ENCODE assay signal across 8 cellular contexts in the genomic region with DNA sequence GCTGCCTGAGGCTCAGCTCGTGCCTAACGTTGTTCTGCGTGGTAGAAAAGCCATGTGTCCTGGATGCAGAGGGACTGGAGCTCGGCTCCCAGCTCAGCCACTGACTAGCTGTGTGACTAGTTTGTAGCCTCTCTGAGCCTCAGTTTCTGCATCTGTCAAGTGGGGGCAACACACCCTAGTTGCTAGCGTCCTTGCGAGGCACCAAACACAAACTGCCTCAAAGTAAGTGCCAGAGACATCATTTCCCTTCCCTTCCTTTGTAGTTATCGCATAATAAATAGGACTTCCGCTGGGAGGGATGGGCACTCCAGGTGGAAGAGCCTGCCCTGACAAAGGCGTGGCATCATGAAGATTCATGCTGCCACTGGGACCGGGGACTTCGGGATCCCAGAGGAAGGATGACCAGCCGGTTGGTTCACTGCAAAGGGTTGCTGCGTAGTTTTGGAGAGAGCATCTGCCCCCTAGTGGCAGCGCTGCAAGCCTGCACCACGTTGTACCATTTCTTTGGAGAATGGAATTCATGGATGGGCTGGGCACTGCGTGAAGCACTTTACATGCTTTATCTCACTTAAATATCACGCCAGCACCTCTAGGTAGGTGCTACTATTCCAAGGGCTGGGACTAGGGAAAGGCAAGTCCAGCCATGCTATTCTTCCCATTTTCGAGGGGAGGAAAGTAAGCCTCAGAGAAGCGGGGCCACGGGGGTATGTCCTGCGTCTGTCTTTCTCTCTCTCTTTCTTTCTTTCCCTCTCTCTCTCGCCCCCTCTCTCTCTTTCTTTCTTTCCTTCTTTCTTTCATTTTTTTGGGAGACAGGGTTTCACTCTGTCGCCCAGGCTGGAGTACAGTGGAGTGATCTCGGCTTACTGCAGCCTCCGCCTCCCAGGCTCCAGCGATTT. TPM values are rescaled to one million over a fixed set of nuclear protein-coding genes. Genes with fewer than 3 reads are reported as not detected.
DNase-seq lines count a peak whose midpoint lies in the region; ATAC-seq and TF ChIP-seq lines count a peak whose summit lies in the region.

No MANE protein-coding gene starts in this region.

- H3K9me3 ChIP-seq in IMR-90 (ENCODE audit: control insufficient read depth, insufficient read depth, low read length) (no peaks in the 10 kb centered on the region), PC-9 (ENCODE audit: insufficient read depth, low read depth) (no peaks in the 10 kb centered on the region), thoracic aorta (no peaks in the 10 kb centered on the region)

- H3K79me1 ChIP-seq in IMR-90 (ENCODE audit: low read depth in 1 of 2, low read length in 2 of 2) = no peaks in the 10 kb centered on the region

- BruUV-seq in IMR-90 (replicated peaks; lab: Mats Ljungman, UMichigan) = no TSS peak
- BruUV-seq in PC-9 (replicated peaks; lab: Mats Ljungman, UMichigan) = no TSS peak

- no peak overlapping the region for H3K18ac ChIP-seq in IMR-90 (ENCODE audit: low read depth, low read length)

- H4K20me1 ChIP-seq in IMR-90 (ENCODE audit: insufficient read depth, low read length) (no peaks in the 10 kb centered on the region), PC-9 (ENCODE audit: insufficient read depth) (no peaks in the 10 kb centered on the region)

- POLR2A ChIA-PET in IMR-90 (lab: Charles Lee; ENCODE audit: unreplicated experiment) (no interaction called here), PC-9 (lab: Charles Lee; ENCODE audit: unreplicated experiment) (no interaction called here)

- H3K9me2 ChIP-seq in PC-9 (ENCODE audit: insufficient read depth) = no peaks in the 10 kb centered on the region

- no peak overlapping the region for H3K4ac ChIP-seq in IMR-90 (ENCODE audit: low read depth, low read length)

- H3F3A ChIP-seq in PC-9 (ENCODE audit: insufficient read depth, low read depth) = no peaks in the 10 kb centered on the region

- H2AK9ac ChIP-seq in IMR-90 (replicated peaks; ENCODE audit: low read depth, low read length, poor library complexity) = no peak overlapping the region

- intact Hi-C loops in IMR-90 (cut with micrococcal nuclease) (loop anchor here (1.0 to 5.0 kb wide), 2 partner anchors 44 to 62 kb away; no protein-coding TSS in a partner anchor), PC-9 (cut with micrococcal nuclease; ENCODE audit: unreplicated experiment) (loop anchor here (1.0 kb wide), 1 partner anchor 62 kb away; no protein-coding TSS in a partner anchor)

- H4K91ac ChIP-seq in IMR-90 (ENCODE audit: insufficient read depth, low read depth, low read length) = no peak overlapping the region

- peak overlapping the region; percentile 44; the same call in 1 of the 2 replicates for H2AK5ac ChIP-seq in IMR-90 (ENCODE audit: low read depth, low read length)

- CTCF ChIA-PET in IMR-90 (lab: Yijun Ruan, JAX) (interaction anchor here (0.9 to 5.3 kb wide), 3 partner anchors 59 to 136 kb away, joined by 3 to 50 read pairs (median 8); no protein-coding TSS in a partner anchor), PC-9 (lab: Charles Lee) (no interaction called here)

- in situ Hi-C loops in IMR-90 (cut with MboI; ENCODE audit: low sequenced_read_pairs) = loop anchor here (5.0 kb wide), 1 partner anchor 59 kb away; no protein-coding TSS in a partner anchor

- 67% methylated on average over 7 of the region's 26 CpGs; no CpG with 5 or more reads in 1 of the 2 experiments for WGBS in IMR-90 (ENCODE audit: extremely low coverage in 2 of 2, insufficient read length in 1 of 2), 2 experiments

- TF ChIP-seq RAD21 in IMR-90 (IDR thresholded peaks at IDR 0.05; ENCODE audit: low read length) = peak; percentile 98

- peak; percentile 89 for DNase-seq in AG20443 (ENCODE audit: low spot score)
- DNase-seq in IMR-90 = peak; percentile 67
- DNase-seq in PC-9 = peak; percentile 25 to 67
- DNase-seq in activated T-helper 1 cell treated with Interleukin-2 at 50 U/mL for 16 hours (ENCODE audit: low read depth) = peak; percentile 45
- peak; percentile 44 for DNase-seq in fibroblast of the conjunctiva (ENCODE audit: low read depth)
- peak; percentile 47 for DNase-seq in occipital lobe (lab: John Stamatoyannopoulos, UW)
- no peak for DNase-seq in thoracic aorta (ENCODE audit: low spot score)

- H2AFZ ChIP-seq in IMR-90 (replicated peaks; ENCODE audit: low read length, poor library complexity) (peak overlapping the region; percentile 80), PC-9 (no peak overlapping the region)

- no peaks in the 10 kb centered on the region for H3K9me1 ChIP-seq in IMR-90 (ENCODE audit: insufficient read depth, low read length)

- no peak overlapping the region for H2BK120ac ChIP-seq in IMR-90 (ENCODE audit: low read depth, low read length)

- no peak overlapping the region for H3K4me2 ChIP-seq in IMR-90 (ENCODE audit: low read depth, low read length)
- no peak overlapping the region for H3K4me2 ChIP-seq in PC-9

- 0 out of 2 replicates have a peak overlapping the region, but pooled peaks have one; percentile 20 for H2BK20ac ChIP-seq in IMR-90 (ENCODE audit: low read depth, low read length)

- H3K4me3 ChIP-seq in IMR-90 (ENCODE audit: insufficient read depth, low read depth, low read length) = no peak overlapping the region
- no peak overlapping the region for H3K4me3 ChIP-seq in PC-9
- peak overlapping the region; percentile 19 for H3K4me3 ChIP-seq in thoracic aorta

- H3K14ac ChIP-seq in IMR-90 (replicated peaks; ENCODE audit: low read depth, low read length) = no peak overlapping the region

- no peak overlapping the region for H4K8ac ChIP-seq in IMR-90 (ENCODE audit: low read depth in 2 of 2, low read length in 2 of 2)

- H3K9ac ChIP-seq in IMR-90 (ENCODE audit: low read depth, low read length) = no peak overlapping the region

- H4K5ac ChIP-seq in IMR-90 (ENCODE audit: low read depth, low read length) = no peak overlapping the region

- no peak overlapping the region for H3K56ac ChIP-seq in IMR-90 (ENCODE audit: extremely low read depth, insufficient read depth, low read length)

- H3K27ac ChIP-seq in IMR-90 (ENCODE audit: insufficient read depth, low read length) (no peak overlapping the region), PC-9 (no peak overlapping the region), thoracic aorta (no peak overlapping the region)

- dilution Hi-C loops in IMR-90 (cut with HindIII; ENCODE audit: low sequenced_read_pairs, unreplicated experiment) = no loop called here

- H3K23ac ChIP-seq in IMR-90 (ENCODE audit: low read depth, low read length) = no peak overlapping the region

- ATAC-seq in GM19035 (IDR thresholded peaks at IDR 0.05; ENCODE audit: unreplicated experiment) = peak; percentile 55
- peak; percentile 99 for ATAC-seq in IMR-90 (ENCODE audit: low read depth)
- ATAC-seq in thoracic aorta (ENCODE audit: insufficient number of reproducible peaks, low FRiP score, low read depth) = peak; percentile 77

- TF ChIP-seq POLR2A in IMR-90 (IDR thresholded peaks at IDR 0.05; ENCODE audit: low read depth, low read length) = no peak

- H2BK5ac ChIP-seq in IMR-90 (ENCODE audit: low read depth, low read length, poor library complexity, severe bottlenecking) = no peak overlapping the region

- no peaks in the 10 kb centered on the region for H3K79me2 ChIP-seq in PC-9 (ENCODE audit: low read depth)

- H2BK15ac ChIP-seq in IMR-90 (ENCODE audit: low read depth, low read length) = no peak overlapping the region

- peak; percentile 98 for TF ChIP-seq CTCF in IMR-90 (conservative IDR thresholded peaks at IDR 0.05; ENCODE audit: low read depth, low read length)
- TF ChIP-seq CTCF in PC-9 (conservative IDR thresholded peaks at IDR 0.05) = peak; percentile 87
- peak; percentile 95 for TF ChIP-seq CTCF in thoracic aorta (IDR thresholded peaks at IDR 0.05)

- no peaks in the 10 kb centered on the region for H3K4me1 ChIP-seq in IMR-90 (ENCODE audit: control insufficient read depth, insufficient read depth, low read length)
- no peaks in the 10 kb centered on the region for H3K4me1 ChIP-seq in PC-9 (replicated peaks; ENCODE audit: insufficient read depth)
- H3K4me1 ChIP-seq in thoracic aorta (ENCODE audit: control insufficient read depth in 1 of 2, low read depth in 2 of 2) = peaks cover under 1 to 20% of the 10 kb centered on the region in 2 donors

- H3K27me3 ChIP-seq in IMR-90 (ENCODE audit: control insufficient read depth, insufficient read depth, low read length) = peaks cover 25% of the 10 kb centered on the region
- H3K27me3 ChIP-seq in PC-9 (ENCODE audit: insufficient read depth, low read depth) = no peaks in the 10 kb centered on the region
- no peaks in the 10 kb centered on the region for H3K27me3 ChIP-seq in thoracic aorta (replicated peaks; ENCODE audit: insufficient read depth)

- no peaks in the 10 kb centered on the region for H3K36me3 ChIP-seq in IMR-90 (ENCODE audit: control insufficient read depth, insufficient read depth, low read length)
- H3K36me3 ChIP-seq in PC-9 (ENCODE audit: low read depth) = no peaks in the 10 kb centered on the region
- no peaks in the 10 kb centered on the region for H3K36me3 ChIP-seq in thoracic aorta

TF ChIP-seq in IMR-90, 13 proteins besides CTCF, POLR2A, EP300 and RAD21 (continues in another document):
- peak; percentile 99 for TF ChIP-seq SMC3 (IDR thresholded peaks at IDR 0.05; ENCODE audit: low read depth, low read length)
- TF ChIP-seq, protein P1, sequence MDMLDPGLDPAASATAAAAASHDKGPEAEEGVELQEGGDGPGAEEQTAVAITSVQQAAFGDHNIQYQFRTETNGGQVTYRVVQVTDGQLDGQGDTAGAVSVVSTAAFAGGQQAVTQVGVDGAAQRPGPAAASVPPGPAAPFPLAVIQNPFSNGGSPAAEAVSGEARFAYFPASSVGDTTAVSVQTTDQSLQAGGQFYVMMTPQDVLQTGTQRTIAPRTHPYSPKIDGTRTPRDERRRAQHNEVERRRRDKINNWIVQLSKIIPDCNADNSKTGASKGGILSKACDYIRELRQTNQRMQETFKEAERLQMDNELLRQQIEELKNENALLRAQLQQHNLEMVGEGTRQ (IDR thresholded peaks at IDR 0.05; ENCODE audit: low read depth, low read length) = no peak

RNA-seq across cellular contexts. Expression of gene CCDC197, which starts 4.6 kb away (rescaled TPM):
- total RNA-seq in IMR-90 (2012; rRNA removed) (not detected in 2 replicates), PC-9 (2021) (not detected in 2 replicates), occipital lobe (not detected), thoracic aorta (not detected)
- polyA plus RNA-seq in IMR-90 (2012; rRNA removed) = not detected in 2 replicates
- not detected in 2 replicates for polyA plus RNA-seq in IMR-90 (2012; cell fraction: cytosol; rRNA removed)
- polyA plus RNA-seq in IMR-90 (2012; cell fraction: nucleus; rRNA removed; ENCODE audit: low replicate concordance) = not detected in 2 replicates

RNA-seq across cellular contexts. Expression of gene OTUB2, which starts 24.4 kb away (rescaled TPM):
- total RNA-seq in IMR-90 (2012; rRNA removed) (2.2 and 2.5 TPM in 2 replicates), PC-9 (2021) (0.43 and 0.55 TPM in 2 replicates), occipital lobe (5.6 TPM), thoracic aorta (under 1 TPM; 0.14 to 0.71 TPM)
- 1.0 and 1.1 TPM in 2 replicates for polyA plus RNA-seq in IMR-90 (2012; rRNA removed)
- 0.50 and 0.87 TPM in 2 replicates for polyA plus RNA-seq in IMR-90 (2012; cell fraction: cytosol; rRNA removed)
- polyA plus RNA-seq in IMR-90 (2012; cell fraction: nucleus; rRNA removed; ENCODE audit: low replicate concordance) = 0.95 and 1.3 TPM in 2 replicates

RNA-seq across cellular contexts. Expression of gene ASB2, which starts 25.4 kb away (rescaled TPM):
- total RNA-seq in IMR-90 (2012; rRNA removed) (0.54 and 0.83 TPM in 2 replicates), PC-9 (2021) (not detected in 2 replicates), occipital lobe (not detected), thoracic aorta (10 to 100 TPM; 47.2 to 48.3 TPM)
- polyA plus RNA-seq in IMR-90 (2012; rRNA removed) = 0.77 and 0.98 TPM in 2 replicates
- polyA plus RNA-seq in IMR-90 (2012; cell fraction: cytosol; rRNA removed) = 0.42 and 0.78 TPM in 2 replicates
- 1.3 and 3.4 TPM in 2 replicates for polyA plus RNA-seq in IMR-90 (2012; cell fraction: nucleus; rRNA removed; ENCODE audit: low replicate concordance)

Comparison
In these comparisons a context has a peak if more than half of its experiments do, and no peak if none do; other contexts are left out.
1. RNA of gene ASB2, which starts 25.4 kb away (total RNA-seq): 47.2 to 48.3 TPM in thoracic aorta; 0.54 to 0.83 TPM in IMR-90, not detected in PC-9 and not detected in occipital lobe (single experiment); every median in the first group is over 10 times any median in the second.
2. Peak in every context shown above with its lines, with median percentiles within 50 percentile points of each other: ATAC-seq and CTCF ChIP-seq.